In genomic region chr19:40056505-40056904, GRCh38 we compare ENCODE assay signal across 8 cellular contexts. TPM values are rescaled to one million over a fixed set of nuclear protein-coding genes. Genes with fewer than 3 reads are reported as not detected.
DNase-seq lines count a peak whose midpoint lies in the region; ATAC-seq and TF ChIP-seq lines count a peak whose summit lies in the region.

No MANE protein-coding gene starts in this region.

- H2AK5ac ChIP-seq in trophoblast cell (ENCODE audit: low read length), result no peak overlapping the region

- peak overlapping the region in 3 of 4 donors; percentile 66 to 72 (median 66) for H3K27ac ChIP-seq in Peyer's patch
- H3K27ac ChIP-seq in esophagus (ENCODE audit: low read depth in 2 of 2, low read length in 1 of 2), result no peak overlapping the region
- no peak overlapping the region for H3K27ac ChIP-seq in trophoblast cell (ENCODE audit: low read depth, low read length)

- TF ChIP-seq POLR2A in Peyer's patch (IDR thresholded peaks at IDR 0.05), result no peak

- no peak overlapping the region for H3K9ac ChIP-seq in trophoblast cell (ENCODE audit: low read length)

- H2AFZ ChIP-seq in trophoblast cell (ENCODE audit: insufficient read depth, low read length, poor library complexity), result peak overlapping the region; percentile 94

- peaks cover 0 to 12% (median 5%) of the 10 kb centered on the region in 4 donors for H3K4me1 ChIP-seq in Peyer's patch
- peaks cover 0 to 7% of the 10 kb centered on the region in 2 donors for H3K4me1 ChIP-seq in esophagus (ENCODE audit: control insufficient read depth in 2 of 2, insufficient read depth in 2 of 2, low read length in 1 of 2)
- peaks cover 2 to 4% of the 10 kb centered on the region in 2 experiments for H3K4me1 ChIP-seq in trophoblast cell (ENCODE audit: control insufficient read depth in 1 of 2, insufficient read depth in 2 of 2, low read length in 2 of 2)

- H3K4me3 ChIP-seq in GM06990 (replicated peaks; ENCODE audit: low read depth, low read length) (peak overlapping the region; percentile 99), Peyer's patch (peak overlapping the region; percentile 63 to 79 (median 67)), esophagus (ENCODE audit: low read depth in 1 of 2, low read length in 2 of 2) (peak overlapping the region; percentile 97 to 100), trophoblast cell (ENCODE audit: low read depth, low read length) (no peak overlapping the region)

- peak overlapping the region; percentile 64 for H3K4me2 ChIP-seq in trophoblast cell (ENCODE audit: low read length)

- H3K23ac ChIP-seq in trophoblast cell (ENCODE audit: low read length), result no peak overlapping the region

- no peaks in the 10 kb centered on the region for H3K36me3 ChIP-seq in GM06990 (ENCODE audit: control insufficient read depth, insufficient read depth, low read length)
- no peaks in the 10 kb centered on the region for H3K36me3 ChIP-seq in Peyer's patch
- H3K36me3 ChIP-seq in esophagus (ENCODE audit: control insufficient read depth in 2 of 2, insufficient read depth in 2 of 2, low read length in 1 of 2), result no peaks in the 10 kb centered on the region
- no peaks in the 10 kb centered on the region for H3K36me3 ChIP-seq in trophoblast cell (ENCODE audit: control insufficient read depth in 1 of 2, insufficient read depth in 2 of 2, low read length in 2 of 2)

- H3K79me1 ChIP-seq in trophoblast cell (ENCODE audit: low read length), result peaks cover 5% of the 10 kb centered on the region

- no peak overlapping the region for H4K12ac ChIP-seq in trophoblast cell (ENCODE audit: low read depth, low read length)

- H2BK12ac ChIP-seq in trophoblast cell (ENCODE audit: low read length), result no peak overlapping the region

- H4K8ac ChIP-seq in trophoblast cell (ENCODE audit: low read depth, low read length), result peak overlapping the region; percentile 74

- no peak overlapping the region for H4K91ac ChIP-seq in trophoblast cell (ENCODE audit: low read depth, low read length)

- ATAC-seq in GM19023 (IDR thresholded peaks at IDR 0.05; ENCODE audit: unreplicated experiment), result no peak
- no peak for ATAC-seq in HG02623 (IDR thresholded peaks at IDR 0.05; ENCODE audit: unreplicated experiment)

- H2BK5ac ChIP-seq in trophoblast cell (ENCODE audit: low read depth, low read length, poor library complexity), result no peak overlapping the region

- no peak overlapping the region for H3K4ac ChIP-seq in trophoblast cell (ENCODE audit: low read depth, low read length)

- 3 to 5% methylated on average over 7 of the region's 7 CpGs for WGBS in esophagus, 2 donors
- no CpG with 5 or more reads among the region's 7 CpGs for WGBS in trophoblast cell (ENCODE audit: extremely low coverage, insufficient coverage, insufficient read length)

- no peak overlapping the region for H3K14ac ChIP-seq in trophoblast cell (ENCODE audit: low read length)

- no peak overlapping the region for H2BK120ac ChIP-seq in trophoblast cell (ENCODE audit: insufficient read depth, low read length, poor library complexity)

- H3K27me3 ChIP-seq in GM06990 (replicated peaks; ENCODE audit: control insufficient read depth, insufficient read depth, low read length) (no peaks in the 10 kb centered on the region), Peyer's patch (no peaks in the 10 kb centered on the region), esophagus (ENCODE audit: control insufficient read depth in 1 of 2, insufficient read depth in 2 of 2, low read length in 2 of 2) (no peaks in the 10 kb centered on the region), trophoblast cell (ENCODE audit: insufficient read depth, low read length) (no peaks in the 10 kb centered on the region)

- H3K9me3 ChIP-seq in Peyer's patch (peaks cover 0 to 10% (median 0%) of the 10 kb centered on the region in 4 donors), esophagus (ENCODE audit: control insufficient read depth in 2 of 2, insufficient read depth in 1 of 2, low read depth in 1 of 2, low read length in 1 of 2) (no peaks in the 10 kb centered on the region), trophoblast cell (ENCODE audit: insufficient read depth, low read depth, low read length) (no peaks in the 10 kb centered on the region)

- peaks cover 5% of the 10 kb centered on the region for H3K79me2 ChIP-seq in trophoblast cell (ENCODE audit: control insufficient read depth, insufficient read depth, low read length, poor library complexity)

- TF ChIP-seq CTCF in GM06990 (IDR thresholded peaks at IDR 0.05; ENCODE audit: insufficient read depth, low read length, poor library complexity, severe bottlenecking) (no peak), Peyer's patch (IDR thresholded peaks at IDR 0.05) (no peak)

- DNase-seq in GM06990 (ENCODE audit: extremely low read depth, insufficient read length), result no peak
- no peak for DNase-seq in Peyer's patch
- DNase-seq in trophoblast cell, result no peak
- DNase-seq in midbrain (lab: John Stamatoyannopoulos, UW), result no peak
- no peak for DNase-seq in NCI-H345 treated with DMSO at 0.1 percent for 48 hours (lab: John Stamatoyannopoulos, UW; ENCODE audit: unreplicated experiment)

- no peak overlapping the region for H3K18ac ChIP-seq in trophoblast cell (ENCODE audit: low read length)

RNA-seq across cellular contexts. Expression of gene ZNF780B, which starts 0.5 kb away (rescaled TPM):
- total RNA-seq in Peyer's patch, result 10 to 100 TPM; 14.5 to 51.2 (median 28.2) TPM
- 1 to 10 TPM; 2.4 to 5.5 TPM for polyA plus RNA-seq in esophagus
- 5.9 and 6.1 TPM in 2 replicates for polyA plus RNA-seq in trophoblast cell (2013)

RNA-seq across cellular contexts. Expression of gene ZNF780A, which starts 34.2 kb away (rescaled TPM):
- 10 to 100 TPM in 3 of 4 donors, 1 to 10 TPM in 1; 8.8 to 21.9 (median 15.5) TPM for total RNA-seq in Peyer's patch
- 10 to 100 TPM; 17.7 to 20.9 TPM for polyA plus RNA-seq in esophagus
- 15.5 and 18.0 TPM in 2 replicates for polyA plus RNA-seq in trophoblast cell (2013)

RNA-seq across cellular contexts. Expression of gene ZNF546, which starts 59.6 kb away (rescaled TPM):
- total RNA-seq in Peyer's patch, result 1 to 10 TPM; 3.0 to 5.5 (median 4.8) TPM
- under 1 TPM; 0.52 to 0.90 TPM for polyA plus RNA-seq in esophagus
- 0.33 and 0.53 TPM in 2 replicates for polyA plus RNA-seq in trophoblast cell (2013)

Comparison
In these comparisons a context has a peak if more than half of its experiments do, and no peak if none do; other contexts are left out.
1. H3K27ac ChIP-seq: peak in Peyer's patch (3 of 4); none in esophagus (0 of 2) and trophoblast cell (single experiment).